Comparison of ENCODE assay signal across 8 cellular contexts in the genomic region with DNA sequence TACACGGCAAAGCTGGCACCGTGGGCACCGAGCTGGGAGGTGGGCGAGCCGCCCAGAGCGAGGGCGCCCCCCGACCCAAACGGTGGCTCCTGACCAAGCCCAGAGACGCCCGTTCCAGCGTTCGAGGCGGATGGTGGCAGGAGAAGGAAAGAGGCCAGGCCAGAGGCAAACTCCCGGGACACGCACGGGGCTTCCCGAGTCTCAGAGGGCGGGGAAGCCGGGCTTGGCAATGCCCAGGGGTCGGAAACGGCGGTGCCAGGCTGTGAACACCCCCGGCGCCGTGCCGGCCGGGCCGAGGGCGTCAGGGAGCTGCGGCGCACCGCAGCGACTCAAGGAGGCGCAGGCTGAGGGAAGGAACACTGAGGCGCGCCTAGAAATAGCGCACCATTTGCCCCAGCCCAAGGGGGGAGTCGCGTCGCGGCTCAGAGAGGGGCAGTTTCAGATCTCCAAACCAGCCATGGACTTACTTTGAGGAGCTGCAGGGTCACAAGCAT. TPM values are rescaled to one million over a fixed set of nuclear protein-coding genes. Genes with fewer than 3 reads are reported as not detected.
A peak's percentile ranks its signal among the peaks of the same experiment; 100 is the strongest.
DNase-seq lines count a peak whose midpoint lies in the region; ATAC-seq lines count a peak whose summit lies in the region.

No MANE protein-coding gene starts in this region.

- H3K36me3 Mint-ChIP-seq in natural killer cell treated with Interleukin-12 subunit alpha and Interleukin-12 subunit beta and Interleukin-15 and Interleukin-18, amount 100 ng/mL, for 72 hours = no peaks in the 10 kb centered on the region

- peak overlapping the region; percentile 22 for H3K4me3 ChIP-seq in endocrine pancreas (ENCODE audit: control insufficient read depth, insufficient read depth, low read length)

- peaks cover 33 to 45% of the 10 kb centered on the region in 2 donors for H3K4me1 Mint-ChIP-seq in natural killer cell treated with Interleukin-12 subunit alpha and Interleukin-12 subunit beta and Interleukin-15 and Interleukin-18, amount 100 ng/mL, for 72 hours (ENCODE audit: low read depth in 2 of 2)

- no peaks in the 10 kb centered on the region for H3K27me3 ChIP-seq in endocrine pancreas (ENCODE audit: control insufficient read depth, insufficient read depth, low read length)

- H3K9me3 ChIP-seq in endocrine pancreas (ENCODE audit: control insufficient read depth, low read length) = no peaks in the 10 kb centered on the region

- peak; percentile 59 for ATAC-seq in HG02885 (IDR thresholded peaks at IDR 0.05; ENCODE audit: poor library complexity, unreplicated experiment)
- peak; percentile 74 to 79 for ATAC-seq in natural killer cell treated with Interleukin-12 subunit alpha and Interleukin-12 subunit beta and Interleukin-15 and Interleukin-18, amount 100 ng/mL, for 72 hours

- peak; percentile 49 for DNase-seq in stimulated activated naive CD4-positive, alpha-beta T cell treated with Interleukin-2 at 50 U/mL for 16 hours (lab: John Stamatoyannopoulos, UW)
- DNase-seq in stimulated activated naive CD4-positive, alpha-beta T cell (lab: John Stamatoyannopoulos, UW) = no peak
- DNase-seq in SIG-M5 (lab: John Stamatoyannopoulos, UW) (peak; percentile 61), Ammon's horn (ENCODE audit: low spot score) (no peak), OCI-M1 (lab: John Stamatoyannopoulos, UW) (no peak)
- peak; percentile 63 for DNase-seq in natural killer cell treated with Interleukin-12 subunit alpha and Interleukin-12 subunit beta and Interleukin-15 and Interleukin-18, amount 100 ng/mL, for 72 hours (ENCODE audit: low spot score)

- H3K36me3 ChIP-seq in endocrine pancreas (ENCODE audit: control insufficient read depth, insufficient read depth, low read length) = no peaks in the 10 kb centered on the region

- peak overlapping the region; percentile 88 for H3K4me3 Mint-ChIP-seq in natural killer cell treated with Interleukin-12 subunit alpha and Interleukin-12 subunit beta and Interleukin-15 and Interleukin-18, amount 100 ng/mL, for 72 hours

- H3K9me3 Mint-ChIP-seq in natural killer cell treated with Interleukin-12 subunit alpha and Interleukin-12 subunit beta and Interleukin-15 and Interleukin-18, amount 100 ng/mL, for 72 hours = no peaks in the 10 kb centered on the region

- no peaks in the 10 kb centered on the region for H3K4me1 ChIP-seq in endocrine pancreas (ENCODE audit: control insufficient read depth, insufficient read depth, low read length)

- peaks cover 25 to 29% of the 10 kb centered on the region in 2 donors for H3K27me3 Mint-ChIP-seq in natural killer cell treated with Interleukin-12 subunit alpha and Interleukin-12 subunit beta and Interleukin-15 and Interleukin-18, amount 100 ng/mL, for 72 hours

- H3K27ac Mint-ChIP-seq in natural killer cell treated with Interleukin-12 subunit alpha and Interleukin-12 subunit beta and Interleukin-15 and Interleukin-18, amount 100 ng/mL, for 72 hours = peak overlapping the region; percentile 78 to 92

- H3K9ac ChIP-seq in endocrine pancreas (ENCODE audit: control insufficient read depth, insufficient read depth, low read length) = peak overlapping the region; percentile 92

RNA-seq across cellular contexts. Expression of a gene that starts 0.4 kb away (rescaled TPM):
- total RNA-seq in natural killer cell treated with Interleukin-12 subunit alpha and Interleukin-12 subunit beta and Interleukin-15 and Interleukin-18, amount 100 ng/mL, for 72 hours = 1 to 10 TPM; 2.5 to 4.6 TPM

Comparison
In these comparisons a context has a peak if more than half of its experiments do, and no peak if none do; other contexts are left out.
1. DNase-seq: peak in stimulated activated naive CD4-positive, alpha-beta T cell treated with Interleukin-2 at 50 U/mL for 16 hours (single experiment), SIG-M5 (single experiment) and natural killer cell treated with Interleukin-12 subunit alpha and Interleukin-12 subunit beta and Interleukin-15 and Interleukin-18, amount 100 ng/mL, for 72 hours (single experiment); none in stimulated activated naive CD4-positive, alpha-beta T cell (0 of 6), Ammon's horn (single experiment) and OCI-M1 (single experiment).